ENCODE assay signal across 13 cellular contexts in genomic region chr11:94150056-94150455, GRCh38.
"Had no signal": no experiment of that assay in that cellular context is flagged by ENCODE, and none has a peak within 500 bp of the region (broad histone marks: within the 10 kb centered on the region; RNA-seq: fewer than 3 reads in every experiment).

No MANE protein-coding gene starts in this region.

- H3K27ac ChIP-seq: psoas muscle, right lobe of liver had no signal

- H3K36me3 ChIP-seq: right lobe of liver had no signal

- H3K4me3 ChIP-seq: gastrocnemius medialis, psoas muscle, right lobe of liver, upper lobe of left lung had no signal

- DNase-seq: activated CD4-positive, alpha-beta memory T cell treated with anti-CD3 and anti-CD28 coated beads for 36 hours; activated CD4-positive, CD25-positive, alpha-beta regulatory T cell treated with anti-CD3 and anti-CD28 coated beads, Interleukin-2, amount 50 U/mL, for 72 hours; activated effector memory CD4-positive, alpha-beta T cell treated with anti-CD3 and anti-CD28 coated beads, Interleukin-2, amount 50 U/mL, for 16 hours; activated naive CD8-positive, alpha-beta T cell treated with anti-CD3 and anti-CD28 coated beads for 36 hours; activated T-cell treated with anti-CD3 and anti-CD28 coated beads, Interleukin-2, amount 50 U/mL, for 4 hours; gastrocnemius medialis; naive thymus-derived CD4-positive, alpha-beta T cell; psoas muscle; right lobe of liver; stimulated activated CD4-positive, alpha-beta T cell treated with anti-CD3 and anti-CD28 coated beads, Interleukin-2, amount 100 ng/mL, for 24 hours; stimulated activated naive CD4-positive, alpha-beta T cell treated with Interleukin-2 at 50 U/mL for 16 hours; SW 1271; upper lobe of left lung had no signal

- ATAC-seq: activated T-cell treated with anti-CD3 and anti-CD28 coated beads, Interleukin-2, amount 50 U/mL, for 4 hours; gastrocnemius medialis; naive thymus-derived CD4-positive, alpha-beta T cell; psoas muscle; right lobe of liver had no signal

- H3K9me3 ChIP-seq: gastrocnemius medialis, psoas muscle, right lobe of liver, upper lobe of left lung had no signal

- H3K27me3 ChIP-seq: gastrocnemius medialis, right lobe of liver, upper lobe of left lung had no signal
